12 cellular contexts compared by ENCODE assay signal in genomic region chr2:153873062-153874048, GRCh38. TPM values are rescaled to one million over a fixed set of nuclear protein-coding genes. Genes with fewer than 3 reads are reported as not detected.
DNase-seq lines count a peak whose midpoint lies in the region; ATAC-seq and TF ChIP-seq lines count a peak whose summit lies in the region.
"Had no signal": no experiment of that assay in that cellular context is flagged by ENCODE, and none has a peak within 500 bp of the region (broad histone marks: within the 10 kb centered on the region; RNA-seq: fewer than 3 reads in every experiment).

No MANE protein-coding gene starts in this region.

- H3K36me3 ChIP-seq in BE2C: no peaks in the 10 kb centered on the region
- no peaks in the 10 kb centered on the region for H3K36me3 ChIP-seq in effector memory CD4-positive, alpha-beta T cell (ENCODE audit: control insufficient read depth, insufficient read depth, low read length)

- H3K27me3 Mint-ChIP-seq in brain: peaks cover 43% of the 10 kb centered on the region

- TF ChIP-seq CTCF in BE2C (IDR thresholded peaks at IDR 0.05; ENCODE audit: low read depth, low read length) (peak; percentile 28; the same call in 1 of the 2 replicates), LNCAP (IDR thresholded peaks at IDR 0.05) (0 out of 2 replicates have a peak, but pooled peaks have one; percentile 7), brain (conservative IDR thresholded peaks at IDR 0.05) (no peak)

- H3K4me1 ChIP-seq in BE2C: no peaks in the 10 kb centered on the region
- no peaks in the 10 kb centered on the region for H3K4me1 ChIP-seq in effector memory CD4-positive, alpha-beta T cell (ENCODE audit: control insufficient read depth, insufficient read depth, low read length, poor library complexity, severe bottlenecking)

- peak overlapping the region; percentile 50 to 89 (median 80) for H3K27ac Mint-ChIP-seq in brain
- H3K27ac Mint-ChIP-seq: activated T-helper 17 cell treated with anti-CD3 and anti-CD28 coated beads, Interleukin-2, amount 50 U/mL, for 72 hours; effector memory CD8-positive, alpha-beta T cell; T-helper 2 cell treated with Interferon-gamma antibody and Interleukin-4, amounts not matched to agents 5 μg/mL and 100 μg/mL, for 36 hours had no signal

- H3K27ac ChIP-seq in effector memory CD4-positive, alpha-beta T cell (ENCODE audit: insufficient read depth, low read length, poor library complexity, severe bottlenecking): no peak overlapping the region

- H3K4me3 ChIP-seq in BE2C (ENCODE audit: low read depth, low read length): peak overlapping the region; percentile 69
- no peak overlapping the region for H3K4me3 ChIP-seq in effector memory CD4-positive, alpha-beta T cell (ENCODE audit: insufficient read depth, low read depth, low read length, poor library complexity, severe bottlenecking)

- peak overlapping the region; percentile 92 to 96 (median 94) for H3K4me3 Mint-ChIP-seq in brain
- H3K4me3 Mint-ChIP-seq: activated T-helper 17 cell treated with anti-CD3 and anti-CD28 coated beads, Interleukin-2, amount 50 U/mL, for 72 hours; effector memory CD8-positive, alpha-beta T cell; T-helper 2 cell treated with Interferon-gamma antibody and Interleukin-4, amounts not matched to agents 5 μg/mL and 100 μg/mL, for 36 hours had no signal

- H3K36me3 Mint-ChIP-seq in brain: no peaks in the 10 kb centered on the region

- H3K27me3 ChIP-seq in BE2C: no peaks in the 10 kb centered on the region
- H3K27me3 ChIP-seq in effector memory CD4-positive, alpha-beta T cell (replicated peaks; ENCODE audit: control insufficient read depth, insufficient read depth, low read length, poor library complexity, severe bottlenecking): no peaks in the 10 kb centered on the region

- peaks cover 28% of the 10 kb centered on the region for H3K4me1 Mint-ChIP-seq in brain

- ATAC-seq in HG03439 (IDR thresholded peaks at IDR 0.05; ENCODE audit: unreplicated experiment): no peak
- no peak for ATAC-seq in HG03469 (IDR thresholded peaks at IDR 0.05; ENCODE audit: unreplicated experiment)
- ATAC-seq: activated T-helper 17 cell treated with anti-CD3 and anti-CD28 coated beads, Interleukin-2, amount 50 U/mL, for 72 hours; effector memory CD8-positive, alpha-beta T cell; left ventricle myocardium superior had no signal

- peaks cover 0 to 3% (median 0%) of the 10 kb centered on the region in 5 experiments for H3K9me3 Mint-ChIP-seq in brain
- H3K9me3 Mint-ChIP-seq: T-helper 2 cell treated with Interferon-gamma antibody and Interleukin-4, amounts not matched to agents 5 μg/mL and 100 μg/mL, for 36 hours had no signal

- H3K9me3 ChIP-seq in BE2C: no peaks in the 10 kb centered on the region
- no peaks in the 10 kb centered on the region for H3K9me3 ChIP-seq in effector memory CD4-positive, alpha-beta T cell (ENCODE audit: control insufficient read depth, low read length)

- DNase-seq in BE2C (peak; percentile 6), midbrain (lab: John Stamatoyannopoulos, UW) (peak; percentile 54), AG20443 (ENCODE audit: low spot score) (no peak)
- no peak for DNase-seq in effector memory CD4-positive, alpha-beta T cell
- DNase-seq: effector memory CD8-positive, alpha-beta T cell; left ventricle myocardium superior had no signal

RNA-seq across cellular contexts. Expression of gene GALNT13, which starts 1.6 kb away (rescaled TPM):
- 7.5 TPM for polyA plus RNA-seq in BE2C (2012; ENCODE audit: insufficient read depth, insufficient read length, low read depth)
- 1.7 TPM for polyA plus RNA-seq in brain (ENCODE audit: insufficient read depth, low read depth, low replicate concordance)

Comparison
In these comparisons a context has a peak if more than half of its experiments do, and no peak if none do; other contexts are left out.
1. DNase-seq: peak in BE2C (single experiment) and midbrain (single experiment); none in effector memory CD4-positive, alpha-beta T cell (0 of 3) and AG20443 (single experiment).
2. CTCF ChIP-seq: peak in BE2C (single experiment) and LNCAP (single experiment); none in brain (0 of 2).